In genomic region chr4:100849319-100849718, GRCh38 we compare ENCODE assay signal across 24 cellular contexts.
DNase-seq lines count a peak whose midpoint lies in the region; ATAC-seq, FAIRE-seq and TF ChIP-seq lines count a peak whose summit lies in the region.
"Had no signal": no experiment of that assay in that cellular context is flagged by ENCODE, and none has a peak within 500 bp of the region (broad histone marks: within the 10 kb centered on the region; RNA-seq: fewer than 3 reads in every experiment).

No MANE protein-coding gene starts in this region.

- H3K9ac ChIP-seq in kidney (ENCODE audit: low read length in 2 of 2) = no peak overlapping the region
- H3K9ac ChIP-seq: BLaER1 had no signal

- H3K27ac Mint-ChIP-seq in immature natural killer cell = no peak overlapping the region
- H3K27ac Mint-ChIP-seq: activated CD8-positive, alpha-beta T cell treated with anti-CD3 and anti-CD28 coated beads, Interleukin-2, amount 10 ng/mL, durations not matched to agents 7 days and 5 days; activated naive CD4-positive, alpha-beta T cell treated with anti-CD3 and anti-CD28 coated beads, Interleukin-2, amount 10 ng/mL, durations not matched to agents 7 days and 5 days had no signal

- H3K27me3 Mint-ChIP-seq in immature natural killer cell (ENCODE audit: low read depth in 3 of 3) = peaks cover 0 to 3% (median 0%) of the 10 kb centered on the region in 3 donors
- H3K27me3 Mint-ChIP-seq: activated naive CD4-positive, alpha-beta T cell treated with anti-CD3 and anti-CD28 coated beads, Interleukin-2, amount 10 ng/mL, durations not matched to agents 7 days and 5 days had no signal

- H3K27me3 ChIP-seq in lower lobe of right lung (ENCODE audit: low read depth) = no peaks in the 10 kb centered on the region
- H3K27me3 ChIP-seq: BLaER1, body of pancreas, pancreas, SJSA1 had no signal

- H3K4me1 Mint-ChIP-seq in immature natural killer cell = no peaks in the 10 kb centered on the region
- H3K4me1 Mint-ChIP-seq: activated naive CD4-positive, alpha-beta T cell treated with anti-CD3 and anti-CD28 coated beads, Interleukin-2, amount 10 ng/mL, durations not matched to agents 7 days and 5 days had no signal

- intact Hi-C loops in kidney (cut with DNase I) (no loop called here), lower lobe of right lung (cut with DNase I) (no loop called here)

- H3K4me3 Mint-ChIP-seq in immature natural killer cell = no peak overlapping the region
- H3K4me3 Mint-ChIP-seq: activated CD8-positive, alpha-beta T cell treated with anti-CD3 and anti-CD28 coated beads, Interleukin-2, amount 10 ng/mL, durations not matched to agents 7 days and 5 days; activated naive CD4-positive, alpha-beta T cell treated with anti-CD3 and anti-CD28 coated beads, Interleukin-2, amount 10 ng/mL, durations not matched to agents 7 days and 5 days; activated T-cell treated with anti-CD3 and anti-CD28 coated beads, Interleukin-2, amount 50 U/mL, for 4 hours had no signal

- no peak for FAIRE-seq in kidney (lab: Jason Lieb, UNC)
- FAIRE-seq: frontal cortex, G401.6, pancreas had no signal

- no peaks in the 10 kb centered on the region for H3K36me3 ChIP-seq in kidney (ENCODE audit: control insufficient read depth in 1 of 2, insufficient read depth in 2 of 2, low read length in 2 of 2)
- no peaks in the 10 kb centered on the region for H3K36me3 ChIP-seq in lower lobe of right lung
- H3K36me3 ChIP-seq: BLaER1, left ventricle myocardium inferior, pancreas, SJSA1 had no signal

- H3K4me3 ChIP-seq in kidney (ENCODE audit: low read length in 2 of 2) = no peak overlapping the region
- no peak overlapping the region for H3K4me3 ChIP-seq in lower lobe of right lung
- H3K4me3 ChIP-seq: BLaER1, body of pancreas, left ventricle myocardium inferior, pancreas, PC-9, SJSA1 had no signal

- H3K36me3 Mint-ChIP-seq in immature natural killer cell = no peaks in the 10 kb centered on the region
- H3K36me3 Mint-ChIP-seq: activated naive CD4-positive, alpha-beta T cell treated with anti-CD3 and anti-CD28 coated beads, Interleukin-2, amount 10 ng/mL, durations not matched to agents 7 days and 5 days had no signal

- no peak for ATAC-seq in lower lobe of right lung
- ATAC-seq: activated CD8-positive, alpha-beta T cell treated with anti-CD3 and anti-CD28 coated beads, Interleukin-2, amount 10 ng/mL, durations not matched to agents 7 days and 5 days; body of pancreas; pancreas had no signal

- H3K27ac ChIP-seq in kidney (ENCODE audit: low read depth in 2 of 2, low read length in 2 of 2) (no peak overlapping the region), lower lobe of right lung (no peak overlapping the region)
- H3K27ac ChIP-seq: BLaER1, body of pancreas, left ventricle myocardium inferior, pancreas, PC-9, SJSA1 had no signal

- no peak for TF ChIP-seq CTCF in kidney (IDR thresholded peaks at IDR 0.05; ENCODE audit: borderline replicate concordance, extremely low read depth, insufficient read depth)
- no peak for TF ChIP-seq CTCF in lower lobe of right lung (IDR thresholded peaks at IDR 0.05)

- no peaks in the 10 kb centered on the region for H3K9me3 Mint-ChIP-seq in immature natural killer cell
- H3K9me3 Mint-ChIP-seq: activated naive CD4-positive, alpha-beta T cell treated with anti-CD3 and anti-CD28 coated beads, Interleukin-2, amount 10 ng/mL, durations not matched to agents 7 days and 5 days; activated T-cell treated with anti-CD3 and anti-CD28 coated beads, Interleukin-2, amount 50 U/mL, for 4 hours had no signal

- H3K9me3 ChIP-seq in kidney (ENCODE audit: control insufficient read depth in 1 of 2, low read length in 2 of 2) (no peaks in the 10 kb centered on the region), lower lobe of right lung (no peaks in the 10 kb centered on the region)
- H3K9me3 ChIP-seq: BLaER1, body of pancreas, left ventricle myocardium inferior, pancreas, SJSA1 had no signal

- no peaks in the 10 kb centered on the region for H3K4me1 ChIP-seq in kidney (ENCODE audit: control insufficient read depth in 1 of 2, insufficient read depth in 1 of 2, low read depth in 1 of 2, low read length in 2 of 2)
- no peaks in the 10 kb centered on the region for H3K4me1 ChIP-seq in lower lobe of right lung
- H3K4me1 ChIP-seq: BLaER1, body of pancreas, left ventricle myocardium inferior, pancreas, SJSA1 had no signal

- DNase-seq in NCI-H446 (lab: John Stamatoyannopoulos, UW) (peak; percentile 22 to 46), NCI-H446 treated with DMSO at 0.1 percent for 48 hours (lab: John Stamatoyannopoulos, UW) (no peak), NCI-H2171 treated with DMSO at 0.1 percent for 48 hours (lab: John Stamatoyannopoulos, UW) (peak; percentile 37), globus pallidus (ENCODE audit: low spot score) (peak; percentile 33), retina (peak; percentile 58), kidney (no peak), lower lobe of right lung (no peak), immature natural killer cell (no peak)
- DNase-seq: 8988T; activated CD4-positive, CD25-positive, alpha-beta regulatory T cell; activated CD8-positive, alpha-beta T cell treated with anti-CD3 and anti-CD28 coated beads, Interleukin-2, amount 10 ng/mL, durations not matched to agents 7 days and 5 days; activated naive CD4-positive, alpha-beta T cell treated with anti-CD3 and anti-CD28 coated beads, Interleukin-2, amount 10 ng/mL, durations not matched to agents 7 days and 5 days; activated T-cell treated with anti-CD3 and anti-CD28 coated beads, Interleukin-2, amount 50 U/mL, for 4 hours; body of pancreas; left ventricle myocardium inferior; NCI-H187; NCI-H524 treated with DMSO at 0.1 percent for 48 hours; pancreas; PC-9; stimulated activated CD4-positive, alpha-beta T cell treated with anti-CD3 and anti-CD28 coated beads, Interleukin-2, amount 100 ng/mL, for 48 hours had no signal

Comparison
In these comparisons a context has a peak if more than half of its experiments do, and no peak if none do; other contexts are left out.
1. DNase-seq: peak in NCI-H446 (2 of 2), NCI-H2171 treated with DMSO at 0.1 percent for 48 hours (single experiment), globus pallidus (single experiment) and retina (single experiment); none in NCI-H446 treated with DMSO at 0.1 percent for 48 hours (single experiment), kidney (single experiment), lower lobe of right lung (single experiment) and immature natural killer cell (0 of 3).